In genomic region chr6:144999127-144999526, GRCh38 we compare ENCODE assay signal across 16 cellular contexts.
A peak's percentile ranks its signal among the peaks of the same experiment; 100 is the strongest.
DNase-seq lines count a peak whose midpoint lies in the region; ATAC-seq, FAIRE-seq and TF ChIP-seq lines count a peak whose summit lies in the region.
"Had no signal": no experiment of that assay in that cellular context is flagged by ENCODE, and none has a peak within 500 bp of the region (broad histone marks: within the 10 kb centered on the region; RNA-seq: fewer than 3 reads in every experiment).

No MANE protein-coding gene starts in this region.

- H3F3A ChIP-seq in GM23248 (ENCODE audit: insufficient read depth) = no peaks in the 10 kb centered on the region

- no peaks in the 10 kb centered on the region for H4K20me1 ChIP-seq in GM23248 (ENCODE audit: insufficient read depth)

- in situ Hi-C loops in GM23248 (cut with MboI) = no loop called here

- H3K36me3 ChIP-seq in GM23248 (ENCODE audit: low read depth) (no peaks in the 10 kb centered on the region), bronchial epithelial cell (ENCODE audit: control insufficient read depth, insufficient read depth, low read length) (no peaks in the 10 kb centered on the region)
- H3K36me3 ChIP-seq: BE2C had no signal

- H3K79me2 ChIP-seq in GM23248 (ENCODE audit: insufficient read depth) = no peaks in the 10 kb centered on the region

- H3K4me3 ChIP-seq in AG04450 (ENCODE audit: low read depth, low read length) (no peak overlapping the region), GM23248 (no peak overlapping the region), bronchial epithelial cell (ENCODE audit: low read depth, low read length) (no peak overlapping the region)

- H3K4me2 ChIP-seq in GM23248 (ENCODE audit: unreplicated experiment) = no peak overlapping the region

- ATAC-seq in GM18867 (IDR thresholded peaks at IDR 0.05; ENCODE audit: unreplicated experiment) = no peak

- 67 to 75% methylated on average over 1 of the region's 1 CpG for WGBS in GM23248 (ENCODE audit: low coverage in 1 of 2, low lambda C conversion rate in 2 of 2, missing lambda C conversion rate in 2 of 2), 2 experiments

- H3K27ac ChIP-seq in AG04450 (ENCODE audit: low read depth, low read length) (no peak overlapping the region), GM23248 (no peak overlapping the region)

- H3K4me1 ChIP-seq in GM23248 (ENCODE audit: insufficient read depth) = no peaks in the 10 kb centered on the region

- POLR2A ChIA-PET in AG04450 (lab: Yijun Ruan, JAX) = no interaction called here

- H3K9ac ChIP-seq in GM23248 = no peak overlapping the region

- CTCF ChIA-PET in AG04450 (lab: Charles Lee) = interaction anchor here (0.8 kb wide), 1 partner anchor 27 kb away, joined by 3 read pairs; no protein-coding TSS in a partner anchor

- no peak overlapping the region for H2AFZ ChIP-seq in GM23248

- peak; percentile 24 for TF ChIP-seq CTCF in AG04450 (IDR thresholded peaks at IDR 0.05; ENCODE audit: low read depth, low read length)
- no peak for TF ChIP-seq CTCF in bronchial epithelial cell (IDR thresholded peaks at IDR 0.05; ENCODE audit: insufficient read depth, low read length, severe bottlenecking)

- DNase-seq in AG04450 (ENCODE audit: low read depth, low spot score) (no peak), GM23248 (peak; percentile 18), bronchial epithelial cell (ENCODE audit: low read depth) (peak; percentile 23), fibroblast of peridontal ligament (ENCODE audit: extremely low read depth) (peak; percentile 47), germinal center (ENCODE audit: low spot score) (no peak), activated T-cell treated with anti-CD3 and anti-CD28 coated beads for 4 hours (no peak)
- no peak for DNase-seq in activated CD4-positive, CD25-positive, alpha-beta regulatory T cell (lab: John Stamatoyannopoulos, UW)
- DNase-seq: BE2C; CD8-positive, alpha-beta memory T cell; H7; NCI-H1436 treated with DMSO at 0.1 percent for 48 hours; NCI-H2081 treated with DMSO at 0.1 percent for 48 hours; NCI-H524; SHP77 treated with DMSO at 0.1 percent for 48 hours had no signal

- no peak for FAIRE-seq in bronchial epithelial cell (lab: Jason Lieb, UNC)
- FAIRE-seq: A204.1 had no signal

- H3K27me3 ChIP-seq in AG04450 (ENCODE audit: control insufficient read depth, insufficient read depth, low read length) (no peaks in the 10 kb centered on the region), GM23248 (replicated peaks; ENCODE audit: insufficient read depth) (no peaks in the 10 kb centered on the region), bronchial epithelial cell (ENCODE audit: control insufficient read depth, insufficient read depth, low read length) (no peaks in the 10 kb centered on the region)
- H3K27me3 ChIP-seq: BE2C had no signal

- H3K9me2 ChIP-seq in GM23248 (ENCODE audit: insufficient read depth) = no peaks in the 10 kb centered on the region

- H3K9me3 ChIP-seq in AG04450 (ENCODE audit: control insufficient read depth, insufficient read depth, low read length) (no peaks in the 10 kb centered on the region), GM23248 (ENCODE audit: low read depth) (no peaks in the 10 kb centered on the region)
- H3K9me3 ChIP-seq: BE2C had no signal

Comparison
In these comparisons a context has a peak if more than half of its experiments do, and no peak if none do; other contexts are left out.
1. DNase-seq: peak in GM23248 (single experiment), bronchial epithelial cell (single experiment) and fibroblast of peridontal ligament (single experiment); none in AG04450 (single experiment), activated CD4-positive, CD25-positive, alpha-beta regulatory T cell (0 of 4), germinal center (single experiment) and activated T-cell treated with anti-CD3 and anti-CD28 coated beads for 4 hours (single experiment).